ENCODE assay signal across 1 cellular context in genomic region chr16:29995911-29996772, GRCh38.
TF ChIP-seq lines count a peak whose summit lies in the region.

TSS of gene INO80E (plus strand) at chr16:29996241. CDS start at chr16:29996311, 70 bp downstream.

TF ChIP-seq in GM23338, 12 proteins besides CTCF, POLR2A, EP300 and RAD21 (continued from another document):
- TF ChIP-seq, protein P1, sequence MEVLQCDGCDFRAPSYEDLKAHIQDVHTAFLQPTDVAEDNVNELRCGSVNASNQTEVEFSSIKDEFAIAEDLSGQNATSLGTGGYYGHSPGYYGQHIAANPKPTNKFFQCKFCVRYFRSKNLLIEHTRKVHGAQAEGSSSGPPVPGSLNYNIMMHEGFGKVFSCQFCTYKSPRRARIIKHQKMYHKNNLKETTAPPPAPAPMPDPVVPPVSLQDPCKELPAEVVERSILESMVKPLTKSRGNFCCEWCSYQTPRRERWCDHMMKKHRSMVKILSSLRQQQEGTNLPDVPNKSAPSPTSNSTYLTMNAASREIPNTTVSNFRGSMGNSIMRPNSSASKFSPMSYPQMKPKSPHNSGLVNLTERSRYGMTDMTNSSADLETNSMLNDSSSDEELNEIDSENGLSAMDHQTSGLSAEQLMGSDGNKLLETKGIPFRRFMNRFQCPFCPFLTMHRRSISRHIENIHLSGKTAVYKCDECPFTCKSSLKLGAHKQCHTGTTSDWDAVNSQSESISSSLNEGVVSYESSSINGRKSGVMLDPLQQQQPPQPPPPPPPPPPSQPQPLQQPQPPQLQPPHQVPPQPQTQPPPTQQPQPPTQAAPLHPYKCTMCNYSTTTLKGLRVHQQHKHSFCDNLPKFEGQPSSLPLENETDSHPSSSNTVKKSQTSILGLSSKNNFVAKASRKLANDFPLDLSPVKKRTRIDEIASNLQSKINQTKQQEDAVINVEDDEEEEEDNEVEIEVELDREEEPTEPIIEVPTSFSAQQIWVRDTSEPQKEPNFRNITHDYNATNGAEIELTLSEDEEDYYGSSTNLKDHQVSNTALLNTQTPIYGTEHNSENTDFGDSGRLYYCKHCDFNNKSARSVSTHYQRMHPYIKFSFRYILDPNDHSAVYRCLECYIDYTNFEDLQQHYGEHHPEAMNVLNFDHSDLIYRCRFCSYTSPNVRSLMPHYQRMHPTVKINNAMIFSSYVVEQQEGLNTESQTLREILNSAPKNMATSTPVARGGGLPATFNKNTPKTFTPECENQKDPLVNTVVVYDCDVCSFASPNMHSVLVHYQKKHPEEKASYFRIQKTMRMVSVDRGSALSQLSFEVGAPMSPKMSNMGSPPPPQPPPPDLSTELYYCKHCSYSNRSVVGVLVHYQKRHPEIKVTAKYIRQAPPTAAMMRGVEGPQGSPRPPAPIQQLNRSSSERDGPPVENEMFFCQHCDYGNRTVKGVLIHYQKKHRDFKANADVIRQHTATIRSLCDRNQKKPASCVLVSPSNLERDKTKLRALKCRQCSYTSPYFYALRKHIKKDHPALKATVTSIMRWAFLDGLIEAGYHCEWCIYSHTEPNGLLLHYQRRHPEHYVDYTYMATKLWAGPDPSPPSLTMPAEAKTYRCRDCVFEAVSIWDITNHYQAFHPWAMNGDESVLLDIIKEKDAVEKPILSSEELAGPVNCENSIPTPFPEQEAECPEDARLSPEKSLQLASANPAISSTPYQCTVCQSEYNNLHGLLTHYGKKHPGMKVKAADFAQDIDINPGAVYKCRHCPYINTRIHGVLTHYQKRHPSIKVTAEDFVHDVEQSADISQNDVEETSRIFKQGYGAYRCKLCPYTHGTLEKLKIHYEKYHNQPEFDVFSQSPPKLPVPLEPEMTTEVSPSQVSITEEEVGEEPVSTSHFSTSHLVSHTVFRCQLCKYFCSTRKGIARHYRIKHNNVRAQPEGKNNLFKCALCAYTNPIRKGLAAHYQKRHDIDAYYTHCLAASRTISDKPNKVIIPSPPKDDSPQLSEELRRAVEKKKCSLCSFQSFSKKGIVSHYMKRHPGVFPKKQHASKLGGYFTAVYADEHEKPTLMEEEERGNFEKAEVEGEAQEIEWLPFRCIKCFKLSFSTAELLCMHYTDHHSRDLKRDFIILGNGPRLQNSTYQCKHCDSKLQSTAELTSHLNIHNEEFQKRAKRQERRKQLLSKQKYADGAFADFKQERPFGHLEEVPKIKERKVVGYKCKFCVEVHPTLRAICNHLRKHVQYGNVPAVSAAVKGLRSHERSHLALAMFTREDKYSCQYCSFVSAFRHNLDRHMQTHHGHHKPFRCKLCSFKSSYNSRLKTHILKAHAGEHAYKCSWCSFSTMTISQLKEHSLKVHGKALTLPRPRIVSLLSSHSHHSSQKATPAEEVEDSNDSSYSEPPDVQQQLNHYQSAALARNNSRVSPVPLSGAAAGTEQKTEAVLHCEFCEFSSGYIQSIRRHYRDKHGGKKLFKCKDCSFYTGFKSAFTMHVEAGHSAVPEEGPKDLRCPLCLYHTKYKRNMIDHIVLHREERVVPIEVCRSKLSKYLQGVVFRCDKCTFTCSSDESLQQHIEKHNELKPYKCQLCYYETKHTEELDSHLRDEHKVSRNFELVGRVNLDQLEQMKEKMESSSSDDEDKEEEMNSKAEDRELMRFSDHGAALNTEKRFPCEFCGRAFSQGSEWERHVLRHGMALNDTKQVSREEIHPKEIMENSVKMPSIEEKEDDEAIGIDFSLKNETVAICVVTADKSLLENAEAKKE (CRISPR knock-in tag; IDR thresholded peaks at IDR 0.05) = no peak
- TF ChIP-seq EZH2 (IDR thresholded peaks at IDR 0.05; ENCODE audit: low read depth, unreplicated experiment) = no peak
- no peak for TF ChIP-seq STAT1 (IDR thresholded peaks at IDR 0.05; ENCODE audit: unreplicated experiment)
- TF ChIP-seq ZNF331 (CRISPR knock-in tag; IDR thresholded peaks at IDR 0.05; ENCODE audit: low read depth) = no peak
- TF ChIP-seq ZNF114 (CRISPR knock-in tag; IDR thresholded peaks at IDR 0.05) = no peak
- no peak for TF ChIP-seq REST (IDR thresholded peaks at IDR 0.05; ENCODE audit: unreplicated experiment)
